In the genomic region with DNA sequence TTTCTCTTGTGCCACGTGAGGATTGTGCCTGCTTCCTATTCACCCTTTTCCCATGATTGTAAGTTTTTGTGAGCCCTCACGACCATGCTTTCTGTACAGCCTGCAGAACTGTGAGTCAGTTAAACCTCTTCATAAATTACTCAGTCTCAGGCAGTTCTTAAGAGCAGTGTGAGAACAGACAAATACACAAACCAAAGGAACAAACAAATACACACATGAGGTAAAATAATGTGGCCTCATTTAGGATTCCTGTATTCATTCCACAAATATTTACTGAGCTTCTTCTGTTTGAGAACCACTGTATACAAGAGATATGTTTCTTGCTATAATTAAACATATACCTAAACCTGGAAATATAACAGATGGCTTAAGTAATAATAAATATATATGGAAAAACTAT, we compare ENCODE assay signal across 22 cellular contexts.
"Had no signal": no experiment of that assay in that cellular context is flagged by ENCODE, and none has a peak within 500 bp of the region (broad histone marks: within the 10 kb centered on the region; RNA-seq: fewer than 3 reads in every experiment).

No MANE protein-coding gene starts in this region.

- H3K4me3 Mint-ChIP-seq: naive thymus-derived CD4-positive, alpha-beta T cell; natural killer cell treated with Interleukin-12 subunit alpha and Interleukin-12 subunit beta and Interleukin-15 and Interleukin-18, amount 100 ng/mL, for 72 hours; stimulated activated memory B cell treated with anti-CD40 and anti-IgM and Interleukin-4, amounts not matched to agents 10 μg/mL and 1 μg/mL and 100 μg/mL, for 72 hours; stimulated activated naive CD8-positive, alpha-beta T cell treated with anti-CD3 and anti-CD28 coated beads, Interleukin-15, amount 100 ng/mL, for 72 hours; type B pancreatic cell had no signal

- H3K9me3 Mint-ChIP-seq: type B pancreatic cell had no signal

- H3K36me3 Mint-ChIP-seq: naive thymus-derived CD4-positive, alpha-beta T cell; stimulated activated memory B cell treated with anti-CD40 and anti-IgM and Interleukin-4, amounts not matched to agents 10 μg/mL and 1 μg/mL and 100 μg/mL, for 72 hours; type B pancreatic cell had no signal

- H3K27ac Mint-ChIP-seq: naive thymus-derived CD4-positive, alpha-beta T cell; natural killer cell treated with Interleukin-12 subunit alpha and Interleukin-12 subunit beta and Interleukin-15 and Interleukin-18, amount 100 ng/mL, for 72 hours; stimulated activated memory B cell treated with anti-CD40 and anti-IgM and Interleukin-4, amounts not matched to agents 10 μg/mL and 1 μg/mL and 100 μg/mL, for 72 hours; stimulated activated naive CD8-positive, alpha-beta T cell treated with anti-CD3 and anti-CD28 coated beads, Interleukin-15, amount 100 ng/mL, for 72 hours; type B pancreatic cell had no signal

- H3K4me1 Mint-ChIP-seq: naive thymus-derived CD4-positive, alpha-beta T cell; stimulated activated memory B cell treated with anti-CD40 and anti-IgM and Interleukin-4, amounts not matched to agents 10 μg/mL and 1 μg/mL and 100 μg/mL, for 72 hours; stimulated activated naive CD8-positive, alpha-beta T cell treated with anti-CD3 and anti-CD28 coated beads, Interleukin-15, amount 100 ng/mL, for 72 hours had no signal

- DNase-seq: islet precursor cell; left ventricle myocardium inferior; midbrain; mucosa of descending colon; naive thymus-derived CD4-positive, alpha-beta T cell; nucleus accumbens; pancreas; posterior cingulate gyrus; psoas muscle; right lobe of liver; stimulated activated CD4-positive, alpha-beta T cell treated with anti-CD3 and anti-CD28 coated beads, Interleukin-1b, Interleukin-23, amount 100 ng/mL, for 48 hours; stimulated activated CD4-positive, alpha-beta T cell treated with anti-CD3 and anti-CD28 coated beads, Interleukin-2, amount 100 ng/mL, for 48 hours; stimulated activated CD4-positive, alpha-beta T cell treated with anti-CD3 and anti-CD28 coated beads, Interleukin-4, amount 100 ng/mL, for 4 hours; stimulated activated CD8-positive, alpha-beta memory T cell treated with anti-CD3 and anti-CD28 coated beads, Interleukin-4, amount 100 ng/mL, for 48 hours; stimulated activated naive CD4-positive, alpha-beta T cell treated with Interleukin-2 at 50 U/mL for 16 hours; stimulated activated naive CD8-positive, alpha-beta T cell treated with anti-CD3 and anti-CD28 coated beads, Interleukin-15, amount 100 ng/mL, for 72 hours; substantia nigra; uterus had no signal

- H3K27me3 Mint-ChIP-seq: naive thymus-derived CD4-positive, alpha-beta T cell; natural killer cell treated with Interleukin-12 subunit alpha and Interleukin-12 subunit beta and Interleukin-15 and Interleukin-18, amount 100 ng/mL, for 72 hours; stimulated activated memory B cell treated with anti-CD40 and anti-IgM and Interleukin-4, amounts not matched to agents 10 μg/mL and 1 μg/mL and 100 μg/mL, for 72 hours; stimulated activated naive CD8-positive, alpha-beta T cell treated with anti-CD3 and anti-CD28 coated beads, Interleukin-15, amount 100 ng/mL, for 72 hours; type B pancreatic cell had no signal

- H3K9me3 ChIP-seq: pancreas, psoas muscle, right lobe of liver, tibial nerve, uterus had no signal

- ATAC-seq: mucosa of descending colon; naive thymus-derived CD4-positive, alpha-beta T cell; natural killer cell treated with Interleukin-12 subunit alpha and Interleukin-12 subunit beta and Interleukin-15 and Interleukin-18, amount 100 ng/mL, for 72 hours; pancreas; psoas muscle; right lobe of liver; stimulated activated memory B cell treated with anti-CD40 and anti-IgM and Interleukin-4, amounts not matched to agents 10 μg/mL and 1 μg/mL and 100 μg/mL, for 72 hours; stimulated activated naive CD8-positive, alpha-beta T cell treated with anti-CD3 and anti-CD28 coated beads, Interleukin-15, amount 100 ng/mL, for 72 hours had no signal
